In genomic region chr10:108167766-108168165, GRCh38 we compare ENCODE assay signal across 34 cellular contexts.
"Had no signal": no experiment of that assay in that cellular context is flagged by ENCODE, and none has a peak within 500 bp of the region (broad histone marks: within the 10 kb centered on the region; RNA-seq: fewer than 3 reads in every experiment).

No MANE protein-coding gene starts in this region.

- H3K4me1 ChIP-seq: adrenal gland, body of pancreas, gastrocnemius medialis, heart left ventricle had no signal

- H3K36me3 ChIP-seq: adrenal gland, cardiac muscle cell, gastrocnemius medialis, heart left ventricle had no signal

- ATAC-seq: activated CD4-positive, alpha-beta T cell treated with anti-CD3 and anti-CD28 coated beads for 36 hours; activated CD8-positive, alpha-beta memory T cell treated with anti-CD3 and anti-CD28 coated beads, Interleukin-2, amount 10 ng/mL, durations not matched to agents 7 days and 5 days; activated CD8-positive, alpha-beta T cell treated with anti-CD3 and anti-CD28 coated beads, Interleukin-2, amount 10 ng/mL, durations not matched to agents 7 days and 5 days; activated naive CD8-positive, alpha-beta T cell treated with anti-CD3 and anti-CD28 coated beads, Interleukin-2, amount 50 U/mL, for 24 hours; body of pancreas; effector memory CD8-positive, alpha-beta T cell; esophagus mucosa; gastrocnemius medialis; heart left ventricle had no signal

- H3K9me3 Mint-ChIP-seq: activated T-helper 1 cell treated with anti-CD3 and anti-CD28 coated beads, Interleukin-12 subunit alpha, Interleukin-12 subunit beta, Interleukin-2, Interleukin-4 antibody, amounts not matched to agents 30 ng/mL and 10 ng/mL and 1 ng/mL, durations not matched to agents 14 hours and 24 hours and 36 hours; dendritic cell treated with granulocyte-macrophage colony-stimulating factor and Interleukin-4, amounts not matched to agents 40 ng/mL and 50 ng/mL, for 4 days had no signal

- H3K36me3 Mint-ChIP-seq: activated CD4-positive, alpha-beta memory T cell treated with anti-CD3 and anti-CD28 coated beads for 36 hours; activated CD8-positive, alpha-beta memory T cell treated with anti-CD3 and anti-CD28 coated beads, Interleukin-2, amount 10 ng/mL, durations not matched to agents 7 days and 5 days; activated naive CD4-positive, alpha-beta T cell treated with anti-CD3 and anti-CD28 coated beads, Interleukin-2, amount 50 U/mL, for 24 hours; activated naive CD8-positive, alpha-beta T cell treated with anti-CD3 and anti-CD28 coated beads for 36 hours had no signal

- H3K27me3 ChIP-seq: adrenal gland, body of pancreas, cardiac muscle cell, gastrocnemius medialis, heart left ventricle had no signal

- H3K27me3 Mint-ChIP-seq: activated CD4-positive, alpha-beta memory T cell treated with anti-CD3 and anti-CD28 coated beads for 36 hours; activated CD4-positive, alpha-beta T cell treated with anti-CD3 and anti-CD28 coated beads for 36 hours; activated CD4-positive, alpha-beta T cell treated with anti-CD3 and anti-CD28 coated beads, Interleukin-2, amount 10 ng/mL, durations not matched to agents 24 days and 14 days; activated CD8-positive, alpha-beta memory T cell treated with anti-CD3 and anti-CD28 coated beads, Interleukin-2, amount 10 ng/mL, durations not matched to agents 7 days and 5 days; activated naive CD4-positive, alpha-beta T cell treated with anti-CD3 and anti-CD28 coated beads, Interleukin-2, amount 50 U/mL, for 24 hours; activated naive CD8-positive, alpha-beta T cell treated with anti-CD3 and anti-CD28 coated beads for 36 hours; activated naive CD8-positive, alpha-beta T cell treated with anti-CD3 and anti-CD28 coated beads, Interleukin-2, amount 50 U/mL, for 24 hours; dendritic cell treated with granulocyte-macrophage colony-stimulating factor and Interleukin-4, amounts not matched to agents 40 ng/mL and 50 ng/mL, for 4 days; effector memory CD8-positive, alpha-beta T cell had no signal

- H3K27ac ChIP-seq: adrenal gland, body of pancreas, cardiac muscle cell, coronary artery, gastrocnemius medialis, heart left ventricle had no signal

- H3K4me3 Mint-ChIP-seq: activated CD4-positive, alpha-beta memory T cell treated with anti-CD3 and anti-CD28 coated beads for 36 hours; activated CD4-positive, alpha-beta T cell treated with anti-CD3 and anti-CD28 coated beads for 36 hours; activated CD4-positive, alpha-beta T cell treated with anti-CD3 and anti-CD28 coated beads, Interleukin-2, amount 10 ng/mL, durations not matched to agents 24 days and 14 days; activated CD8-positive, alpha-beta memory T cell treated with anti-CD3 and anti-CD28 coated beads, Interleukin-2, amount 10 ng/mL, durations not matched to agents 7 days and 5 days; activated CD8-positive, alpha-beta T cell treated with anti-CD3 and anti-CD28 coated beads, Interleukin-2, amount 10 ng/mL, durations not matched to agents 7 days and 5 days; activated naive CD4-positive, alpha-beta T cell treated with anti-CD3 and anti-CD28 coated beads for 36 hours; activated naive CD4-positive, alpha-beta T cell treated with anti-CD3 and anti-CD28 coated beads, Interleukin-2, amount 50 U/mL, for 24 hours; activated naive CD8-positive, alpha-beta T cell treated with anti-CD3 and anti-CD28 coated beads for 36 hours; activated naive CD8-positive, alpha-beta T cell treated with anti-CD3 and anti-CD28 coated beads, Interleukin-2, amount 50 U/mL, for 24 hours; activated T-helper 1 cell treated with anti-CD3 and anti-CD28 coated beads, Interleukin-12 subunit alpha, Interleukin-12 subunit beta, Interleukin-2, Interleukin-4 antibody, amounts not matched to agents 30 ng/mL and 10 ng/mL and 1 ng/mL, durations not matched to agents 14 hours and 24 hours and 36 hours; dendritic cell treated with granulocyte-macrophage colony-stimulating factor and Interleukin-4, amounts not matched to agents 40 ng/mL and 50 ng/mL, for 4 days; effector memory CD8-positive, alpha-beta T cell had no signal

- H3K9me3 ChIP-seq: adrenal gland, body of pancreas, gastrocnemius medialis, heart left ventricle had no signal

- H3K4me1 Mint-ChIP-seq: activated CD4-positive, alpha-beta T cell treated with anti-CD3 and anti-CD28 coated beads for 36 hours; activated CD4-positive, alpha-beta T cell treated with anti-CD3 and anti-CD28 coated beads, Interleukin-2, amount 10 ng/mL, durations not matched to agents 24 days and 14 days; activated CD8-positive, alpha-beta memory T cell treated with anti-CD3 and anti-CD28 coated beads, Interleukin-2, amount 10 ng/mL, durations not matched to agents 7 days and 5 days; activated naive CD4-positive, alpha-beta T cell treated with anti-CD3 and anti-CD28 coated beads, Interleukin-2, amount 50 U/mL, for 24 hours; activated naive CD8-positive, alpha-beta T cell treated with anti-CD3 and anti-CD28 coated beads for 36 hours; activated naive CD8-positive, alpha-beta T cell treated with anti-CD3 and anti-CD28 coated beads, Interleukin-2, amount 50 U/mL, for 24 hours had no signal

- H3K4me3 ChIP-seq: adrenal gland, body of pancreas, cardiac muscle cell, coronary artery, gastrocnemius medialis, heart left ventricle had no signal

- H3K27ac Mint-ChIP-seq: activated CD4-positive, alpha-beta memory T cell treated with anti-CD3 and anti-CD28 coated beads for 36 hours; activated CD4-positive, alpha-beta T cell treated with anti-CD3 and anti-CD28 coated beads for 36 hours; activated CD4-positive, alpha-beta T cell treated with anti-CD3 and anti-CD28 coated beads, Interleukin-2, amount 10 ng/mL, durations not matched to agents 24 days and 14 days; activated CD8-positive, alpha-beta memory T cell treated with anti-CD3 and anti-CD28 coated beads, Interleukin-2, amount 10 ng/mL, durations not matched to agents 7 days and 5 days; activated CD8-positive, alpha-beta T cell treated with anti-CD3 and anti-CD28 coated beads, Interleukin-2, amount 10 ng/mL, durations not matched to agents 7 days and 5 days; activated naive CD4-positive, alpha-beta T cell treated with anti-CD3 and anti-CD28 coated beads for 36 hours; activated naive CD4-positive, alpha-beta T cell treated with anti-CD3 and anti-CD28 coated beads, Interleukin-2, amount 50 U/mL, for 24 hours; activated naive CD8-positive, alpha-beta T cell treated with anti-CD3 and anti-CD28 coated beads for 36 hours; activated naive CD8-positive, alpha-beta T cell treated with anti-CD3 and anti-CD28 coated beads, Interleukin-2, amount 50 U/mL, for 24 hours; activated T-helper 1 cell treated with anti-CD3 and anti-CD28 coated beads, Interleukin-12 subunit alpha, Interleukin-12 subunit beta, Interleukin-2, Interleukin-4 antibody, amounts not matched to agents 30 ng/mL and 10 ng/mL and 1 ng/mL, durations not matched to agents 14 hours and 24 hours and 36 hours; activated T-helper 2 cell treated with anti-CD3 and anti-CD28 coated beads, Interferon-gamma antibody, Interleukin-2, Interleukin-4, amounts not matched to agents 10 μg/mL and 5 μg/mL and 100 μg/mL, durations not matched to agents 14 hours and 24 hours and 36 hours; dendritic cell treated with granulocyte-macrophage colony-stimulating factor and Interleukin-4, amounts not matched to agents 40 ng/mL and 50 ng/mL, for 4 days; effector memory CD8-positive, alpha-beta T cell had no signal

- DNase-seq: activated CD4-positive, alpha-beta memory T cell treated with anti-CD3 and anti-CD28 coated beads for 36 hours; activated CD4-positive, alpha-beta T cell treated with anti-CD3 and anti-CD28 coated beads for 36 hours; activated CD4-positive, alpha-beta T cell treated with anti-CD3 and anti-CD28 coated beads, Interleukin-2, amount 10 ng/mL, durations not matched to agents 24 days and 14 days; activated CD4-positive, CD25-positive, alpha-beta regulatory T cell; activated CD4-positive, CD25-positive, alpha-beta regulatory T cell treated with anti-CD3 and anti-CD28 coated beads, Interleukin-2, amount 50 U/mL, for 72 hours; activated CD8-positive, alpha-beta memory T cell treated with anti-CD3 and anti-CD28 coated beads, Interleukin-2, amount 10 ng/mL, durations not matched to agents 7 days and 5 days; activated CD8-positive, alpha-beta memory T cell treated with anti-CD3 and anti-CD28 coated beads, Interleukin-2, amount 50 U/mL, for 4 hours; activated CD8-positive, alpha-beta T cell treated with anti-CD3 and anti-CD28 coated beads, Interleukin-2, amount 10 ng/mL, durations not matched to agents 7 days and 5 days; activated effector memory CD4-positive, alpha-beta T cell treated with anti-CD3 and anti-CD28 coated beads, Interleukin-2, amount 50 U/mL, for 16 hours; activated naive CD4-positive, alpha-beta T cell treated with anti-CD3 and anti-CD28 coated beads for 36 hours; activated naive CD8-positive, alpha-beta T cell treated with anti-CD3 and anti-CD28 coated beads for 36 hours; activated naive CD8-positive, alpha-beta T cell treated with anti-CD3 and anti-CD28 coated beads, Interleukin-2, amount 50 U/mL, for 24 hours; activated T-cell treated with anti-CD3 and anti-CD28 coated beads, Interleukin-2, amount 50 U/mL, for 1 hour; activated T-cell treated with anti-CD3 and anti-CD28 coated beads, Interleukin-2, amount 50 U/mL, for 48 hours; adrenal gland; amygdala; aorta; body of pancreas; central memory CD4-positive, alpha-beta T cell; cerebellar nuclear complex; effector CD4-positive, alpha-beta T cell; effector memory CD8-positive, alpha-beta T cell; foreskin fibroblast; gastrocnemius medialis; glutamatergic neuron; heart left ventricle; T-helper 2 cell had no signal
